Comparison of ENCODE assay signal across 9 cellular contexts in the genomic region with DNA sequence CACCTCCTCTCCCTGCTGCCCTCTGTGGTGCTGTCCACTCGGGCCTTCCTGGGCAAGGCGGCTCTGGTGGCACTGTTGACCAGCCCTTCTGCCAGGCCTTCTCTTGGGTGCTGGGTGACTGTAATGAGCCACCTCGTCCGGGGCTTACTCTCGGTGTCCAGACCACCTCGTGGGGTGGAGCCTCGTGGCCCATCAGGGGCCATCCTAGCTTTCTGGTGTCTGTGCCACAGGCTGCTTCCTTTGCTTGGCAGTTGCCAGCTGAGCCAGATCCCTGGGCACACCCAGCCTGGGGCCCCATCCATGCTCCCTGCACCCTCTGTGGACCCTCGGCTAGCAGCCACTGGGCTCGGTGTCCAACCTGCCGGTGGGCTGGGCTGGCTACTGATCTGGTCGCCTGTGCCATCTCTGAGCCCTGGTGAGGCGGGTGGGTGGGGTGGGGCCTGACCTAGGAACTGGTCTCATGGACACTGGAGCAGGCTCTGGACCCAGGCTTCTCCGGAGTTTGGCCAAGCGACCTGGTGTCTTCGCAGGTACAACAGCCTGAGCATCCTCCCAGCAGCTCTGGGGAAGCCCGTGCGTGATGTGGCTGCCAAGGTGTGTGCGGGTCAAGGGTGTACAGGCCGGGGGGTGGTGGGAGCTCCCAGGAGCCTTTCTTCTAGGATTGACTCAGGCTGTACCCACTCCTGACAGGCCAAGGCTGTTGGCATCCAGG. TPM values are rescaled to one million over a fixed set of nuclear protein-coding genes. Genes with fewer than 3 reads are reported as not detected.
DNase-seq lines count a peak whose midpoint lies in the region; ATAC-seq, FAIRE-seq and TF ChIP-seq lines count a peak whose summit lies in the region.
"Had no signal": no experiment of that assay in that cellular context is flagged by ENCODE, and none has a peak within 500 bp of the region (broad histone marks: within the 10 kb centered on the region; RNA-seq: fewer than 3 reads in every experiment).

No MANE protein-coding gene starts in this region.

- H3K9me3 ChIP-seq in Loucy (ENCODE audit: insufficient read depth, low read depth, low read length) (no peaks in the 10 kb centered on the region), H1 (ENCODE audit: insufficient read depth in 2 of 2, low read depth in 1 of 2, low read length in 1 of 2) (peaks cover 0 to 12% of the 10 kb centered on the region in 2 experiments; a peak in 2 of 4 replicates)

- H3K23ac ChIP-seq in H1 (ENCODE audit: insufficient read length): no peak overlapping the region

- no peak overlapping the region for H2BK20ac ChIP-seq in H1 (ENCODE audit: low read length)

- H4K8ac ChIP-seq in H1 (ENCODE audit: extremely low read depth, insufficient read depth, low read length): peak overlapping the region; percentile 62; the same call in 1 of the 2 replicates

- H3K4me1 ChIP-seq in Loucy (ENCODE audit: insufficient read depth, low read length, poor library complexity, severe bottlenecking): peaks cover 30% of the 10 kb centered on the region
- peaks cover 0 to 25% (median 9%) of the 10 kb centered on the region in 4 experiments; a peak in 4 of 7 replicates for H3K4me1 ChIP-seq in H1 (replicated peaks in 1 of 4; ENCODE audit: control insufficient read depth in 3 of 4, insufficient read depth in 4 of 4, low read length in 3 of 4)

- no peaks in the 10 kb centered on the region; the same call in 1 of the 2 replicates for H3K79me1 ChIP-seq in H1 (ENCODE audit: low read depth, low read length)

- no peaks in the 10 kb centered on the region for H3K27me3 ChIP-seq in BJ (ENCODE audit: control insufficient read depth, insufficient read depth, low read length)
- H3K27me3 ChIP-seq in Loucy (ENCODE audit: insufficient read depth, low read length, poor library complexity, severe bottlenecking): no peaks in the 10 kb centered on the region
- H3K27me3 ChIP-seq in H1 (replicated peaks in 1 of 4; ENCODE audit: control insufficient read depth in 3 of 4, extremely low read depth in 1 of 4, insufficient read depth in 3 of 4, low read length in 3 of 4): no peaks in the 10 kb centered on the region

- H3K36me3 ChIP-seq in BJ (ENCODE audit: control insufficient read depth, insufficient read depth, low read length): peaks cover 2% of the 10 kb centered on the region; the same call in 1 of the 2 replicates
- no peaks in the 10 kb centered on the region for H3K36me3 ChIP-seq in Loucy (ENCODE audit: insufficient read depth, low read length)
- peaks cover 0 to 8% (median 0%) of the 10 kb centered on the region in 4 experiments; a peak in 1 of 8 replicates for H3K36me3 ChIP-seq in H1 (ENCODE audit: control insufficient read depth in 2 of 4, insufficient read depth in 4 of 4, low read length in 3 of 4)

- no peak overlapping the region for H2BK15ac ChIP-seq in H1 (ENCODE audit: low read length)

- no peaks in the 10 kb centered on the region for H3K9me3 Mint-ChIP-seq in nephron

- DNase-seq in BJ (ENCODE audit: low read depth) (no peak), H1 (ENCODE audit: low read depth in 1 of 2, low spot score in 2 of 2) (no peak), NCI-H748 treated with DMSO at 0.1 percent for 48 hours (lab: John Stamatoyannopoulos, UW) (no peak)

- H2BK5ac ChIP-seq in H1 (ENCODE audit: low read depth, low read length): no peak overlapping the region

- CTCF ChIA-PET in BJ (lab: Yijun Ruan, JAX): no interaction called here
- CTCF ChIA-PET in H1 (lab: Charles Lee; ENCODE audit: partially characterized antibody): no interaction called here

- TF ChIP-seq RAD21 in H1 (IDR thresholded peaks at IDR 0.05 in 1 of 2, conservative IDR thresholded peaks at IDR 0.05 in 1 of 2; ENCODE audit: low read depth in 2 of 2, low read length in 2 of 2): no peak

- no peak overlapping the region for H3K56ac ChIP-seq in H1 (replicated peaks; ENCODE audit: insufficient read length, low read depth, low read length)

- peaks cover 5% of the 10 kb centered on the region for H3K27me3 Mint-ChIP-seq in nephron (ENCODE audit: low read depth)

- H2BK120ac ChIP-seq in H1 (replicated peaks; ENCODE audit: low read depth, low read length): no peak overlapping the region

- no peak overlapping the region for H3K18ac ChIP-seq in H1 (ENCODE audit: extremely low read depth, low read length)

- TF ChIP-seq POLR2A in H1 (IDR thresholded peaks at IDR 0.05; ENCODE audit: control extremely low read depth in 1 of 2, low read depth in 2 of 2, low read length in 2 of 2) (no peak), GM18505 (IDR thresholded peaks at IDR 0.05; ENCODE audit: borderline replicate concordance, extremely low read depth, insufficient read depth, insufficient read length) (no peak)

- 91% methylated on average over 11 of the region's 19 CpGs; no CpG with 5 or more reads in 1 of the 2 experiments for WGBS in H1 (ENCODE audit: extremely low coverage in 1 of 2, insufficient coverage in 1 of 2, insufficient read length in 1 of 2, insufficient replicate concordance in 2 of 2, low coverage in 1 of 2, low lambda C conversion rate in 2 of 2, missing lambda C conversion rate in 1 of 2), 2 experiments

- peaks cover 7% of the 10 kb centered on the region; the same call in 1 of the 2 replicates for H3K79me2 ChIP-seq in Loucy (ENCODE audit: insufficient read depth, low read length)
- no peaks in the 10 kb centered on the region for H3K79me2 ChIP-seq in H1 (ENCODE audit: control insufficient read depth in 1 of 2, insufficient read depth in 2 of 2, low read length in 2 of 2)

- H2BK12ac ChIP-seq in H1 (ENCODE audit: low read depth, low read length): no peak overlapping the region

- peak overlapping the region; percentile 73 to 88 (median 84) for H3K4me3 Mint-ChIP-seq in nephron

- POLR2A ChIA-PET in BJ (lab: Charles Lee): no interaction called here
- POLR2A ChIA-PET in H1 (lab: Charles Lee; ENCODE audit: partially characterized antibody): no interaction called here

- H3K9me2 ChIP-seq in Loucy (replicated peaks; ENCODE audit: low read depth, low read length): no peaks in the 10 kb centered on the region

- H2AK5ac ChIP-seq in H1 (ENCODE audit: low read depth, low read length): no peak overlapping the region

- peak overlapping the region; percentile 89 for H3K4me2 ChIP-seq in Loucy (ENCODE audit: low read depth, low read length, poor library complexity, severe bottlenecking)
- peak overlapping the region; percentile 83 for H3K4me2 ChIP-seq in H1 (ENCODE audit: insufficient read depth in 1 of 2, low read depth in 2 of 2, low read length in 2 of 2)

- no peaks in the 10 kb centered on the region for H3F3A ChIP-seq in Loucy (ENCODE audit: low read depth)

- H3K9ac ChIP-seq in Loucy (ENCODE audit: low read depth, low read length, poor library complexity, severe bottlenecking): peak overlapping the region; percentile 98
- H3K9ac ChIP-seq in H1 (replicated peaks in 1 of 4; ENCODE audit: extremely low read depth in 1 of 4, low read depth in 3 of 4, low read length in 3 of 4): no peak overlapping the region

- no peak overlapping the region for H4K5ac ChIP-seq in H1 (ENCODE audit: insufficient read length, low read depth, low read length)

- peaks cover 12% of the 10 kb centered on the region for H3K23me2 ChIP-seq in H1 (ENCODE audit: low read depth, low read length)

- H2AFZ ChIP-seq in Loucy (ENCODE audit: low read length): no peak overlapping the region
- H2AFZ ChIP-seq in H1 (ENCODE audit: low read length): no peak overlapping the region

- no peak overlapping the region for H4K91ac ChIP-seq in H1 (replicated peaks; ENCODE audit: insufficient read length, low read length)

- H3K27ac Mint-ChIP-seq in nephron: no peak overlapping the region

- peaks cover 16% of the 10 kb centered on the region for H3K4me1 Mint-ChIP-seq in nephron

- H3K27ac ChIP-seq in H1 (ENCODE audit: low read depth, low read length): no peak overlapping the region

- H4K20me1 ChIP-seq in Loucy (ENCODE audit: insufficient read depth, low read length, poor library complexity, severe bottlenecking) (peaks cover 3% of the 10 kb centered on the region), H1 (replicated peaks in 1 of 2; ENCODE audit: control insufficient read depth in 1 of 2, insufficient read depth in 2 of 2, low read length in 2 of 2) (peaks cover 2 to 3% of the 10 kb centered on the region in 2 experiments)

- no peak for TF ChIP-seq CTCF in BJ (IDR thresholded peaks at IDR 0.05; ENCODE audit: insufficient read depth, low read depth, low read length)
- no peak for TF ChIP-seq CTCF in Loucy (conservative IDR thresholded peaks at IDR 0.05; ENCODE audit: low read length)
- TF ChIP-seq CTCF in H1 (IDR thresholded peaks at IDR 0.05; ENCODE audit: control extremely low read depth in 1 of 3, insufficient read depth in 1 of 3, low read depth in 1 of 3, low read length in 3 of 3): no peak
- no peak for TF ChIP-seq CTCF in nephron (IDR thresholded peaks at IDR 0.05; ENCODE audit: unreplicated experiment in 3 of 3)

- H3K4me3 ChIP-seq in BJ (ENCODE audit: low read depth, low read length): peak overlapping the region; percentile 76
- peak overlapping the region; percentile 92 for H3K4me3 ChIP-seq in Loucy (ENCODE audit: low read length, poor library complexity, severe bottlenecking)
- H3K4me3 ChIP-seq in H1 (ENCODE audit: extremely low read depth in 1 of 4, insufficient read depth in 2 of 4, low read depth in 3 of 4, low read length in 4 of 4): peak overlapping the region in 3 of 4 experiments; percentile 68 to 88 (median 78); a peak in 4 of 8 replicates

- no peak for TF ChIP-seq EP300 in H1 (IDR thresholded peaks at IDR 0.05; ENCODE audit: borderline replicate concordance in 1 of 2, low read depth in 2 of 2, low read length in 2 of 2)

- no peak for FAIRE-seq in H1 (lab: Jason Lieb, UNC)
- FAIRE-seq: frontal cortex had no signal

- peaks cover 4% of the 10 kb centered on the region for H3K36me3 Mint-ChIP-seq in nephron (ENCODE audit: low read depth)

- no peak overlapping the region for H3K14ac ChIP-seq in H1 (ENCODE audit: insufficient read length)

- ATAC-seq in GM21786 (IDR thresholded peaks at IDR 0.05; ENCODE audit: unreplicated experiment) (no peak), GM18505 (IDR thresholded peaks at IDR 0.05; ENCODE audit: unreplicated experiment) (no peak), HG03460 (IDR thresholded peaks at IDR 0.05; ENCODE audit: unreplicated experiment) (no peak)

- H3K4ac ChIP-seq in H1 (replicated peaks; ENCODE audit: insufficient read length, low read depth, low read length): no peak overlapping the region

RNA-seq across cellular contexts. Expression of a gene that starts 1.4 kb away (rescaled TPM):
- polyA plus RNA-seq in BJ (2011; rRNA removed) (9.8 and 16.1 TPM in 2 replicates), H1 (2011; rRNA removed) (35.3 and 54.6 TPM in 2 replicates)
- 8.1 and 9.2 TPM in 2 replicates for polyA minus RNA-seq in BJ (2011; rRNA and poly(A)+ RNA removed)
- total RNA-seq in H1 (2021; fragmentation: NEBNext Ultra II Directional; extraction: Animal tissue kit (Norgen Biotek cat#: 25700)): 44.4 and 46.0 TPM in 2 replicates
- 39.9 TPM for polyA plus RNA-seq in H1 (2011; cell fraction: cytosol; rRNA removed)
- polyA plus RNA-seq in H1 (2011; cell fraction: nucleus; rRNA removed): 87.5 TPM
- 35.5 to 45.3 TPM (median 42.8 TPM) in 4 replicates for polyA plus RNA-seq in H1 (2012, experiment 1 of 2)
- polyA plus RNA-seq in H1 (2012, experiment 2 of 2): 46.9 TPM
- 27.5 TPM for polyA plus RNA-seq in H1 (2013, experiment 1 of 2)
- polyA plus RNA-seq in H1 (2013, experiment 2 of 2): 26.7 TPM
- polyA minus RNA-seq in H1 (2011; rRNA and poly(A)+ RNA removed): 15.9 and 21.5 TPM in 2 replicates
- 18.1 TPM for polyA minus RNA-seq in H1 (2011; cell fraction: cytosol; rRNA and poly(A)+ RNA removed)
- polyA minus RNA-seq in H1 (2011; cell fraction: nucleus; rRNA and poly(A)+ RNA removed): 16.7 TPM

RNA-seq across cellular contexts. Expression of a gene that starts 31.8 kb away (rescaled TPM):
- polyA plus RNA-seq in BJ (2011; rRNA removed): 11.8 and 19.3 TPM in 2 replicates
- 10.3 and 11.1 TPM in 2 replicates for polyA minus RNA-seq in BJ (2011; rRNA and poly(A)+ RNA removed)
- 0.50 and 0.65 TPM in 2 replicates for total RNA-seq in H1 (2021; fragmentation: NEBNext Ultra II Directional; extraction: Animal tissue kit (Norgen Biotek cat#: 25700))
- polyA plus RNA-seq in H1 (2011; rRNA removed): 0.13 and 0.36 TPM in 2 replicates
- polyA plus RNA-seq in H1 (2011; cell fraction: cytosol; rRNA removed): 0.43 TPM
- polyA plus RNA-seq in H1 (2011; cell fraction: nucleus; rRNA removed): 1.1 TPM
- polyA plus RNA-seq in H1 (2012, experiment 1 of 2): 0.17 to 0.35 TPM (median 0.24 TPM) in 3 of 4 replicates, not detected in the other
- not detected for polyA plus RNA-seq in H1 (2012, experiment 2 of 2)
- 0.08 TPM for polyA plus RNA-seq in H1 (2013, experiment 1 of 2)
- polyA plus RNA-seq in H1 (2013, experiment 2 of 2): 0.09 TPM
- 0.22 and 0.32 TPM in 2 replicates for polyA minus RNA-seq in H1 (2011; rRNA and poly(A)+ RNA removed)
- not detected for polyA minus RNA-seq in H1 (2011; cell fraction: cytosol; rRNA and poly(A)+ RNA removed)
- 1.5 TPM for polyA minus RNA-seq in H1 (2011; cell fraction: nucleus; rRNA and poly(A)+ RNA removed)

RNA-seq across cellular contexts. Expression of a gene that starts 44.8 kb away (rescaled TPM):
- polyA plus RNA-seq in BJ (2011; rRNA removed) (0.17 TPM in 1 of 2 replicates, not detected in the other), H1 (2011; rRNA removed) (1.7 and 4.0 TPM in 2 replicates)
- polyA minus RNA-seq in BJ (2011; rRNA and poly(A)+ RNA removed): not detected in 2 replicates
- 0.91 TPM in 1 of 2 replicates, not detected in the other for total RNA-seq in H1 (2021; fragmentation: NEBNext Ultra II Directional; extraction: Animal tissue kit (Norgen Biotek cat#: 25700))
- 2.4 TPM for polyA plus RNA-seq in H1 (2011; cell fraction: cytosol; rRNA removed)
- polyA plus RNA-seq in H1 (2011; cell fraction: nucleus; rRNA removed): 9.8 TPM
- polyA plus RNA-seq in H1 (2012, experiment 1 of 2): 0.18 to 1.4 TPM (median 1.2 TPM) in 4 replicates
- polyA plus RNA-seq in H1 (2012, experiment 2 of 2): 1.3 TPM
- polyA plus RNA-seq in H1 (2013, experiment 1 of 2): 1.2 TPM
- 1.0 TPM for polyA plus RNA-seq in H1 (2013, experiment 2 of 2)
- polyA minus RNA-seq in H1 (2011; rRNA and poly(A)+ RNA removed): 0.47 and 0.54 TPM in 2 replicates
- not detected for polyA minus RNA-seq in H1 (2011; cell fraction: cytosol; rRNA and poly(A)+ RNA removed)
- polyA minus RNA-seq in H1 (2011; cell fraction: nucleus; rRNA and poly(A)+ RNA removed): 0.70 TPM

RNA-seq across cellular contexts. Expression of a gene that starts 58.0 kb away (rescaled TPM):
- polyA plus RNA-seq in BJ (2011; rRNA removed) (not detected in 2 replicates), H1 (2011; rRNA removed) (0.08 TPM in 1 of 2 replicates, not detected in the other)
- not detected in 2 replicates for polyA minus RNA-seq in BJ (2011; rRNA and poly(A)+ RNA removed)
- total RNA-seq in H1 (2021; fragmentation: NEBNext Ultra II Directional; extraction: Animal tissue kit (Norgen Biotek cat#: 25700)): 0.22 and 0.25 TPM in 2 replicates
- 0.05 TPM for polyA plus RNA-seq in H1 (2011; cell fraction: cytosol; rRNA removed)
- 0.17 TPM for polyA plus RNA-seq in H1 (2011; cell fraction: nucleus; rRNA removed)
- polyA plus RNA-seq in H1 (2012, experiment 1 of 2): 0.13 to 0.29 TPM in 2 of 4 replicates, not detected in the others
- 0.13 TPM for polyA plus RNA-seq in H1 (2012, experiment 2 of 2)
- polyA plus RNA-seq in H1 (2013, experiment 1 of 2): 0.04 TPM
- polyA plus RNA-seq in H1 (2013, experiment 2 of 2): 0.04 TPM
- 0.28 TPM in 1 of 2 replicates, not detected in the other for polyA minus RNA-seq in H1 (2011; rRNA and poly(A)+ RNA removed)
- not detected for polyA minus RNA-seq in H1 (2011; cell fraction: cytosol; rRNA and poly(A)+ RNA removed)
- polyA minus RNA-seq in H1 (2011; cell fraction: nucleus; rRNA and poly(A)+ RNA removed): not detected
